In genomic region chr14:32202941-32203882, GRCh38 we compare ENCODE assay signal across 8 cellular contexts. TPM values are rescaled to one million over a fixed set of nuclear protein-coding genes. Genes with fewer than 3 reads are reported as not detected.
DNase-seq lines count a peak whose midpoint lies in the region; TF ChIP-seq lines count a peak whose summit lies in the region.

Gene RNU6-8 (minus strand): TSS chr14:32203269.

- no peak for TF ChIP-seq EP300 in ovary (IDR thresholded peaks at IDR 0.05)

- no peaks in the 10 kb centered on the region for H3K36me3 Mint-ChIP-seq in activated naive CD8-positive, alpha-beta T cell

- H3K9me3 ChIP-seq in SK-N-MC (ENCODE audit: low read depth, low read length) (no peaks in the 10 kb centered on the region), ovary (no peaks in the 10 kb centered on the region), thymus (ENCODE audit: control insufficient read depth) (no peaks in the 10 kb centered on the region)

- 0 to 1% (median 1%) methylated on average over 54 to 60 of the region's 60 CpGs for WGBS in ovary, 3 donors
- under 1% methylated on average over 60 of the region's 60 CpGs for WGBS in thymus

- peaks cover 42% of the 10 kb centered on the region for H3K4me1 Mint-ChIP-seq in activated naive CD8-positive, alpha-beta T cell (ENCODE audit: low read depth)

- H3K27ac ChIP-seq in SK-N-MC = peak within 1 kb of the TSS; percentile 91
- peak within 1 kb of the TSS; percentile 85 to 90 for H3K27ac ChIP-seq in ovary
- peak within 1 kb of the TSS; percentile 89 for H3K27ac ChIP-seq in thymus (ENCODE audit: low read depth)

- TF ChIP-seq POLR2A in ovary (IDR thresholded peaks at IDR 0.05) = peak; percentile 36

- peak within 1 kb of the TSS; percentile 69 for H3K4me3 ChIP-seq in GM06990 (replicated peaks; ENCODE audit: low read depth, low read length)
- peak within 1 kb of the TSS; percentile 68 for H3K4me3 ChIP-seq in HFF-Myc (replicated peaks; ENCODE audit: low read depth, low read length)
- peak within 1 kb of the TSS; percentile 91 for H3K4me3 ChIP-seq in SK-N-MC
- H3K4me3 ChIP-seq in ovary = peak within 1 kb of the TSS; percentile 56
- peak within 1 kb of the TSS; percentile 65 for H3K4me3 ChIP-seq in thymus (ENCODE audit: low read length)

- H3K27ac Mint-ChIP-seq in activated naive CD8-positive, alpha-beta T cell = peak within 1 kb of the TSS; percentile 99

- no peaks in the 10 kb centered on the region for H3K27me3 Mint-ChIP-seq in activated naive CD8-positive, alpha-beta T cell

- H3K4me3 Mint-ChIP-seq in activated naive CD8-positive, alpha-beta T cell = peak within 1 kb of the TSS; percentile 92

- peak within 1 kb of the TSS; percentile 97 for H3K9ac ChIP-seq in SK-N-MC (ENCODE audit: insufficient read length)

- no peaks in the 10 kb centered on the region for H3K36me3 ChIP-seq in GM06990 (ENCODE audit: control insufficient read depth, insufficient read depth, low read length)
- no peaks in the 10 kb centered on the region for H3K36me3 ChIP-seq in SK-N-MC (ENCODE audit: insufficient read depth, low read length)
- H3K36me3 ChIP-seq in ovary = no peaks in the 10 kb centered on the region
- no peaks in the 10 kb centered on the region for H3K36me3 ChIP-seq in thymus (ENCODE audit: control insufficient read depth, insufficient read depth)

- intact Hi-C loops in head of caudate nucleus (cut with DNase I) (loop anchor here (5.0 kb wide), 1 partner anchor 126 kb away; the partner anchor contains the start of gene ARHGAP5), ovary (cut with DNase I) (loop anchor here in 3 of 4 donors (2.0 to 10.0 kb wide), 4 partner anchors 52 to 238 kb away; partner anchors contain the start of gene ARHGAP5 (in 3 of the 3))

- TF ChIP-seq CTCF in GM06990 (IDR thresholded peaks at IDR 0.05; ENCODE audit: insufficient read depth, low read length, poor library complexity, severe bottlenecking) (no peak), HFF-Myc (IDR thresholded peaks at IDR 0.05; ENCODE audit: low read depth, low read length, missing control alignments) (no peak), ovary (IDR thresholded peaks at IDR 0.05) (no peak)

- no peaks in the 10 kb centered on the region for H3K9me3 Mint-ChIP-seq in activated naive CD8-positive, alpha-beta T cell (ENCODE audit: low read depth)

- H3K27me3 ChIP-seq in GM06990 (replicated peaks; ENCODE audit: control insufficient read depth, insufficient read depth, low read length) = no peaks in the 10 kb centered on the region
- H3K27me3 ChIP-seq in ovary = no peaks in the 10 kb centered on the region
- H3K27me3 ChIP-seq in thymus (ENCODE audit: control insufficient read depth, insufficient read depth) = peaks cover 2% of the 10 kb centered on the region

- H3K4me1 ChIP-seq in ovary (ENCODE audit: insufficient read depth) (no peaks in the 10 kb centered on the region), thymus (ENCODE audit: control insufficient read depth, insufficient read depth, low read length) (peaks cover 10% of the 10 kb centered on the region)

- DNase-seq in GM06990 (ENCODE audit: extremely low read depth, insufficient read length) (peak; percentile 87), HFF-Myc (ENCODE audit: extremely low read depth, low read depth) (peak; percentile 53), MV-4-11 (lab: John Stamatoyannopoulos, UW) (peak; percentile 30), SK-N-MC (ENCODE audit: low read depth, low spot score) (peak; percentile 52), head of caudate nucleus (peak; percentile 81 to 96 (median 90)), ovary (peak; percentile 93 to 95 (median 94))

RNA-seq across cellular contexts. Expression of gene RNU6-8, which starts in this region (rescaled TPM):
- not detected for total RNA-seq in ovary
- not detected for polyA plus RNA-seq in ovary
- not detected for polyA plus RNA-seq in thymus

Comparison
In these comparisons a context has a peak if more than half of its experiments do, and no peak if none do; other contexts are left out.
1. Peak in every context shown above with its lines: DNase-seq, H3K4me3 ChIP-seq and H3K27ac ChIP-seq.
2. Peak in DNase-seq, H3K4me3 ChIP-seq and H3K27ac ChIP-seq in ovary; RNA of the gene not detected or under 1 TPM.
3. DNase-seq: peak in every context shown above with its lines; median percentile 94 in ovary; 90 in head of caudate nucleus; 87 in GM06990; 53 in HFF-Myc; 52 in SK-N-MC; 30 in MV-4-11.